ENCODE assay signal across 21 cellular contexts in genomic region chr17:40464392-40464855, GRCh38. TPM values are rescaled to one million over a fixed set of nuclear protein-coding genes. Genes with fewer than 3 reads are reported as not detected.
DNase-seq lines count a peak whose midpoint lies in the region; ATAC-seq, FAIRE-seq and TF ChIP-seq lines count a peak whose summit lies in the region.
"Had no signal": no experiment of that assay in that cellular context is flagged by ENCODE, and none has a peak within 500 bp of the region (broad histone marks: within the 10 kb centered on the region; RNA-seq: fewer than 3 reads in every experiment).

No MANE protein-coding gene starts in this region.

- H4K20me1 ChIP-seq in H1 (replicated peaks in 1 of 2; ENCODE audit: control insufficient read depth in 1 of 2, insufficient read depth in 2 of 2, low read length in 2 of 2), result no peaks in the 10 kb centered on the region

- 60% methylated on average over 5 of the region's 5 CpGs; no CpG with 5 or more reads in 1 of the 2 experiments for WGBS in H1 (ENCODE audit: extremely low coverage in 1 of 2, insufficient coverage in 1 of 2, insufficient read length in 1 of 2, insufficient replicate concordance in 2 of 2, low coverage in 1 of 2, low lambda C conversion rate in 2 of 2, missing lambda C conversion rate in 1 of 2), 2 experiments
- no CpG with 5 or more reads among the region's 5 CpGs for WGBS in neuronal stem cell (ENCODE audit: extremely low coverage in 2 of 2, insufficient read length in 2 of 2, insufficient replicate concordance in 1 of 2), 2 donors

- H3K27me3 ChIP-seq in H1 (replicated peaks in 1 of 4; ENCODE audit: control insufficient read depth in 3 of 4, extremely low read depth in 1 of 4, insufficient read depth in 3 of 4, low read length in 3 of 4), result no peaks in the 10 kb centered on the region
- no peaks in the 10 kb centered on the region for H3K27me3 ChIP-seq in neuronal stem cell (ENCODE audit: control insufficient read depth in 3 of 3, insufficient read depth in 3 of 3, low read depth in 1 of 3, low read length in 3 of 3)

- no peak for TF ChIP-seq POLR2A in H1 (IDR thresholded peaks at IDR 0.05; ENCODE audit: control extremely low read depth in 1 of 2, low read depth in 2 of 2, low read length in 2 of 2)

- no peak for TF ChIP-seq RAD21 in H1 (IDR thresholded peaks at IDR 0.05 in 1 of 2, conservative IDR thresholded peaks at IDR 0.05 in 1 of 2; ENCODE audit: low read depth in 2 of 2, low read length in 2 of 2)

- H4K8ac ChIP-seq in H1 (ENCODE audit: extremely low read depth, insufficient read depth, low read length) (no peak overlapping the region), neuronal stem cell (ENCODE audit: low read depth, low read length) (no peak overlapping the region)

- peak overlapping the region; percentile 10 for H4K5ac ChIP-seq in H1 (ENCODE audit: insufficient read length, low read depth, low read length)

- CTCF ChIA-PET in HEK293 (lab: Yijun Ruan, JAX) (interaction anchor here (0.6 to 3.6 kb wide), 4 partner anchors 12 to 531 kb away, joined by 3 to 28 read pairs (median 3); no protein-coding TSS in a partner anchor), H1 (lab: Charles Lee; ENCODE audit: partially characterized antibody) (interaction anchor here (1.1 to 34.1 kb wide), 4 partner anchors 13 to 426 kb away, joined by 3 to 739 read pairs (median 26); partner anchors contain the start of gene IGFBP4)

- H3K4me1 Mint-ChIP-seq in T-helper 2 cell treated with Interferon-gamma antibody and Interleukin-4, amounts not matched to agents 5 μg/mL and 100 μg/mL, for 36 hours (ENCODE audit: low read depth), result peaks cover 3% of the 10 kb centered on the region

- TF ChIP-seq CTCF in HEK293 (tag by site-specific recombination; IDR thresholded peaks at IDR 0.05) (no peak), H1 (IDR thresholded peaks at IDR 0.05; ENCODE audit: control extremely low read depth in 1 of 3, insufficient read depth in 1 of 3, low read depth in 1 of 3, low read length in 3 of 3) (no peak)

- peak overlapping the region; percentile 61 for H3K4ac ChIP-seq in H1 (replicated peaks; ENCODE audit: insufficient read length, low read depth, low read length)
- H3K4ac ChIP-seq in neuronal stem cell (ENCODE audit: low read length), result no peak overlapping the region

- POLR2A ChIA-PET in HEK293 (lab: Yijun Ruan, JAX) (no interaction called here), H1 (lab: Charles Lee; ENCODE audit: partially characterized antibody) (interaction anchor here (1.1 to 2.3 kb wide), 9 partner anchors 9 to 108 kb away, joined by 3 to 11 read pairs (median 4); partner anchors contain the start of genes IGFBP4 and TOP2A)

- H3K36me3 Mint-ChIP-seq in T-helper 2 cell treated with Interferon-gamma antibody and Interleukin-4, amounts not matched to agents 5 μg/mL and 100 μg/mL, for 36 hours (ENCODE audit: low read depth), result no peaks in the 10 kb centered on the region

- no peak overlapping the region for H3K4me3 Mint-ChIP-seq in T-helper 2 cell treated with Interferon-gamma antibody and Interleukin-4, amounts not matched to agents 5 μg/mL and 100 μg/mL, for 36 hours

- H3K4me2 ChIP-seq in H1 (ENCODE audit: insufficient read depth in 1 of 2, low read depth in 2 of 2, low read length in 2 of 2) (no peak overlapping the region), neuronal stem cell (ENCODE audit: insufficient read depth, low read length, poor library complexity, severe bottlenecking) (no peak overlapping the region)

- H3K23me2 ChIP-seq in H1 (ENCODE audit: low read depth, low read length), result no peaks in the 10 kb centered on the region; the same call in 1 of the 2 replicates

- H3K36me3 ChIP-seq in HEK293 (ENCODE audit: control insufficient read depth in 2 of 2, insufficient read depth in 1 of 2, low read length in 2 of 2), result no peaks in the 10 kb centered on the region
- no peaks in the 10 kb centered on the region for H3K36me3 ChIP-seq in H1 (ENCODE audit: control insufficient read depth in 2 of 4, insufficient read depth in 4 of 4, low read length in 3 of 4)
- H3K36me3 ChIP-seq in neuronal stem cell (replicated peaks in 1 of 2; ENCODE audit: control insufficient read depth in 2 of 2, insufficient read depth in 2 of 2, low read length in 2 of 2), result no peaks in the 10 kb centered on the region
- H3K36me3 ChIP-seq: HAP-1 had no signal

- H2BK15ac ChIP-seq in H1 (ENCODE audit: low read length) (no peak overlapping the region), neuronal stem cell (ENCODE audit: low read length) (peak overlapping the region; percentile 73)

- H3K27ac Mint-ChIP-seq in T-helper 2 cell treated with Interferon-gamma antibody and Interleukin-4, amounts not matched to agents 5 μg/mL and 100 μg/mL, for 36 hours, result peak overlapping the region; percentile 48

- no peak for FAIRE-seq in H1 (lab: Jason Lieb, UNC)

- no peak for DNase-seq in T-helper 2 cell treated with Interferon-gamma antibody and Interleukin-4, amounts not matched to agents 5 μg/mL and 100 μg/mL, for 36 hours (ENCODE audit: low spot score)
- DNase-seq in T-helper 2 cell (no peak), H1 (ENCODE audit: low read depth in 1 of 2, low spot score in 2 of 2) (no peak), neuronal stem cell (ENCODE audit: low spot score) (no peak), SW480 (ENCODE audit: low spot score) (no peak), SKM-1 treated with dmso at 0.1 percent for 144 hours (lab: John Stamatoyannopoulos, UW; ENCODE audit: unreplicated experiment) (no peak)
- DNase-seq: 8988T; C1 segment of cervical spinal cord; COR-L47; KG1; NCI-H1048; NCI-H2107; NCI-H345; NCI-H69; NK-92 treated with Interleukin-12 subunit alpha and Interleukin-12 subunit beta, amount 100 ng/mL, for 24 hours; OCI-M1 had no signal

- ATAC-seq in GM21717 (IDR thresholded peaks at IDR 0.05; ENCODE audit: unreplicated experiment), result no peak

- H3K4me1 ChIP-seq in HEK293 (ENCODE audit: control insufficient read depth, insufficient read depth, low read length) (0 out of 2 replicates have a peak, but pooled peaks cover 3% of the 10 kb centered on the region), H1 (replicated peaks in 1 of 4; ENCODE audit: control insufficient read depth in 3 of 4, insufficient read depth in 4 of 4, low read length in 3 of 4) (peaks cover 2 to 31% (median 10%) of the 10 kb centered on the region in 4 experiments), neuronal stem cell (ENCODE audit: control insufficient read depth in 2 of 2, insufficient read depth in 1 of 2, low read depth in 1 of 2, low read length in 2 of 2) (peaks cover 3 to 10% of the 10 kb centered on the region in 2 donors)
- H3K4me1 ChIP-seq: HAP-1 had no signal

- no peaks in the 10 kb centered on the region for H3K79me2 ChIP-seq in H1 (ENCODE audit: control insufficient read depth in 1 of 2, insufficient read depth in 2 of 2, low read length in 2 of 2)

- no peak for TF ChIP-seq EP300 in H1 (IDR thresholded peaks at IDR 0.05; ENCODE audit: borderline replicate concordance in 1 of 2, low read depth in 2 of 2, low read length in 2 of 2)

- peak overlapping the region; percentile 71 for H4K91ac ChIP-seq in H1 (replicated peaks; ENCODE audit: insufficient read length, low read length)
- H4K91ac ChIP-seq in neuronal stem cell (ENCODE audit: low read depth, low read length, poor library complexity), result no peak overlapping the region

- H2BK120ac ChIP-seq in H1 (replicated peaks; ENCODE audit: low read depth, low read length), result peak overlapping the region; percentile 3
- H2BK120ac ChIP-seq in neuronal stem cell (ENCODE audit: low read depth, low read length), result no peak overlapping the region

- 0 out of 2 replicates have a peak overlapping the region, but pooled peaks have one; percentile 90 for H3K18ac ChIP-seq in H1 (ENCODE audit: extremely low read depth, low read length)
- H3K18ac ChIP-seq in neuronal stem cell (ENCODE audit: low read length), result no peak overlapping the region

- no peaks in the 10 kb centered on the region for H3K9me3 Mint-ChIP-seq in T-helper 2 cell treated with Interferon-gamma antibody and Interleukin-4, amounts not matched to agents 5 μg/mL and 100 μg/mL, for 36 hours

- H3K27me3 Mint-ChIP-seq in T-helper 2 cell treated with Interferon-gamma antibody and Interleukin-4, amounts not matched to agents 5 μg/mL and 100 μg/mL, for 36 hours (ENCODE audit: low read depth), result no peaks in the 10 kb centered on the region

- no peak overlapping the region for H3K9ac ChIP-seq in H1 (replicated peaks in 1 of 4; ENCODE audit: extremely low read depth in 1 of 4, low read depth in 3 of 4, low read length in 3 of 4)
- no peak overlapping the region for H3K9ac ChIP-seq in neuronal stem cell (ENCODE audit: low read depth, low read length, poor library complexity)

- H3K9me3 ChIP-seq in HEK293 (ENCODE audit: control insufficient read depth, insufficient read depth, low read depth, low read length), result no peaks in the 10 kb centered on the region
- H3K9me3 ChIP-seq in H1 (ENCODE audit: insufficient read depth in 2 of 2, low read depth in 1 of 2, low read length in 1 of 2), result no peaks in the 10 kb centered on the region
- peaks cover 0 to 2% of the 10 kb centered on the region in 2 donors for H3K9me3 ChIP-seq in neuronal stem cell (replicated peaks in 1 of 2; ENCODE audit: control insufficient read depth in 2 of 2, insufficient read depth in 1 of 2, low read depth in 1 of 2, low read length in 2 of 2)
- H3K9me3 ChIP-seq: HAP-1 had no signal

- peak overlapping the region; percentile 84; the same call in 1 of the 2 replicates for H2AK5ac ChIP-seq in H1 (ENCODE audit: low read depth, low read length)
- peak overlapping the region; percentile 17 for H2AK5ac ChIP-seq in neuronal stem cell (ENCODE audit: low read depth, low read length)

- H3K23ac ChIP-seq in H1 (ENCODE audit: insufficient read length) (no peak overlapping the region), neuronal stem cell (ENCODE audit: low read depth, low read length, poor library complexity) (no peak overlapping the region)

- no peak overlapping the region for H3K56ac ChIP-seq in H1 (replicated peaks; ENCODE audit: insufficient read length, low read depth, low read length)

- H3K4me3 ChIP-seq in HEK293 (ENCODE audit: low read depth, low read length) (no peak overlapping the region), H1 (ENCODE audit: extremely low read depth in 1 of 4, insufficient read depth in 2 of 4, low read depth in 3 of 4, low read length in 4 of 4) (no peak overlapping the region), neuronal stem cell (ENCODE audit: low read length in 2 of 2) (no peak overlapping the region)
- H3K4me3 ChIP-seq: HAP-1 had no signal

- H2BK5ac ChIP-seq in H1 (ENCODE audit: low read depth, low read length), result peak overlapping the region; percentile 95; the same call in 1 of the 2 replicates
- H2BK5ac ChIP-seq in neuronal stem cell (ENCODE audit: low read length), result peak overlapping the region; percentile 46

- no peak overlapping the region for H2AFZ ChIP-seq in H1 (ENCODE audit: low read length)
- no peak overlapping the region for H2AFZ ChIP-seq in neuronal stem cell (ENCODE audit: low read length)

- H3K79me1 ChIP-seq in H1 (ENCODE audit: low read depth, low read length) (no peaks in the 10 kb centered on the region), neuronal stem cell (ENCODE audit: low read depth, low read length) (no peaks in the 10 kb centered on the region)

- peak overlapping the region; percentile 99 for H2BK20ac ChIP-seq in H1 (ENCODE audit: low read length)

- no peak overlapping the region for H3K14ac ChIP-seq in H1 (ENCODE audit: insufficient read length)
- no peak overlapping the region for H3K14ac ChIP-seq in neuronal stem cell (ENCODE audit: low read length)

- H3K27ac ChIP-seq in HEK293 (ENCODE audit: extremely low read depth, low read depth, low read length) (no peak overlapping the region), H1 (ENCODE audit: low read depth, low read length) (no peak overlapping the region; the same call in 1 of the 2 replicates), neuronal stem cell (replicated peaks; ENCODE audit: low read length) (no peak overlapping the region)
- H3K27ac ChIP-seq: RWPE1 had no signal

- peak overlapping the region; percentile 97; the same call in 1 of the 2 replicates for H2BK12ac ChIP-seq in H1 (ENCODE audit: low read depth, low read length)
- no peak overlapping the region for H2BK12ac ChIP-seq in neuronal stem cell (ENCODE audit: low read length)

RNA-seq across cellular contexts. Expression of gene IGFBP4, which starts 21.2 kb away (rescaled TPM):
- total RNA-seq in H1 (2021; fragmentation: NEBNext Ultra II Directional; extraction: Animal tissue kit (Norgen Biotek cat#: 25700)), result 105 and 109 TPM in 2 replicates
- 79.9 and 85.5 TPM in 2 replicates for polyA plus RNA-seq in H1 (2011; rRNA removed)
- polyA plus RNA-seq in H1 (2011; cell fraction: cytosol; rRNA removed), result 68.0 TPM
- 63.6 TPM for polyA plus RNA-seq in H1 (2011; cell fraction: nucleus; rRNA removed)
- polyA plus RNA-seq in H1 (2012, experiment 1 of 2), result 95.6 to 171 TPM (median 141 TPM) in 4 replicates
- polyA plus RNA-seq in H1 (2012, experiment 2 of 2), result 167 TPM
- polyA plus RNA-seq in H1 (2013, experiment 1 of 2), result 95.7 TPM
- polyA plus RNA-seq in H1 (2013, experiment 2 of 2), result 105 TPM
- 64.7 and 69.4 TPM in 2 replicates for polyA minus RNA-seq in H1 (2011; rRNA and poly(A)+ RNA removed)
- polyA minus RNA-seq in H1 (2011; cell fraction: cytosol; rRNA and poly(A)+ RNA removed), result 60.8 TPM
- polyA minus RNA-seq in H1 (2011; cell fraction: nucleus; rRNA and poly(A)+ RNA removed), result 36.3 TPM
- polyA plus RNA-seq in neuronal stem cell (2013, experiment 1 of 2), result 36.1 TPM
- polyA plus RNA-seq in neuronal stem cell (2013, experiment 2 of 2), result 34.4 TPM

RNA-seq across cellular contexts. Expression of gene TNS4, which starts 37.0 kb away (rescaled TPM):
- 0.20 and 0.80 TPM in 2 replicates for total RNA-seq in H1 (2021; fragmentation: NEBNext Ultra II Directional; extraction: Animal tissue kit (Norgen Biotek cat#: 25700))
- polyA plus RNA-seq in H1 (2011; rRNA removed), result 0.21 and 0.39 TPM in 2 replicates
- polyA plus RNA-seq in H1 (2011; cell fraction: cytosol; rRNA removed), result 0.49 TPM
- 0.54 TPM for polyA plus RNA-seq in H1 (2011; cell fraction: nucleus; rRNA removed)
- polyA plus RNA-seq in H1 (2012, experiment 1 of 2), result 0.21 to 0.76 TPM (median 0.30 TPM) in 4 replicates
- polyA plus RNA-seq in H1 (2012, experiment 2 of 2), result 0.10 TPM
- 0.39 TPM for polyA plus RNA-seq in H1 (2013, experiment 1 of 2)
- polyA plus RNA-seq in H1 (2013, experiment 2 of 2), result 0.63 TPM
- polyA minus RNA-seq in H1 (2011; rRNA and poly(A)+ RNA removed), result 0.60 and 0.66 TPM in 2 replicates
- not detected for polyA minus RNA-seq in H1 (2011; cell fraction: cytosol; rRNA and poly(A)+ RNA removed)
- 0.90 TPM for polyA minus RNA-seq in H1 (2011; cell fraction: nucleus; rRNA and poly(A)+ RNA removed)
- not detected for polyA plus RNA-seq in neuronal stem cell (2013, experiment 1 of 2)
- polyA plus RNA-seq in neuronal stem cell (2013, experiment 2 of 2), result not detected
- total RNA-seq: M059J had no signal

RNA-seq across cellular contexts. Expression of gene TOP2A, which starts 46.7 kb away (rescaled TPM):
- 276 and 291 TPM in 2 replicates for total RNA-seq in H1 (2021; fragmentation: NEBNext Ultra II Directional; extraction: Animal tissue kit (Norgen Biotek cat#: 25700))
- polyA plus RNA-seq in H1 (2011; rRNA removed), result 40.6 and 83.1 TPM in 2 replicates
- 99.6 TPM for polyA plus RNA-seq in H1 (2011; cell fraction: cytosol; rRNA removed)
- 30.5 TPM for polyA plus RNA-seq in H1 (2011; cell fraction: nucleus; rRNA removed)
- 83.9 to 176 TPM (median 103 TPM) in 4 replicates for polyA plus RNA-seq in H1 (2012, experiment 1 of 2)
- polyA plus RNA-seq in H1 (2012, experiment 2 of 2), result 14.8 TPM
- polyA plus RNA-seq in H1 (2013, experiment 1 of 2), result 148 TPM
- 143 TPM for polyA plus RNA-seq in H1 (2013, experiment 2 of 2)
- polyA minus RNA-seq in H1 (2011; rRNA and poly(A)+ RNA removed), result 77.8 and 118 TPM in 2 replicates
- polyA minus RNA-seq in H1 (2011; cell fraction: cytosol; rRNA and poly(A)+ RNA removed), result 70.7 TPM
- polyA minus RNA-seq in H1 (2011; cell fraction: nucleus; rRNA and poly(A)+ RNA removed), result 82.3 TPM
- 269 TPM for polyA plus RNA-seq in neuronal stem cell (2013, experiment 1 of 2)
- polyA plus RNA-seq in neuronal stem cell (2013, experiment 2 of 2), result 272 TPM
